8 cellular contexts compared by ENCODE assay signal in genomic region chr3:15098503-15099363, GRCh38. TPM values are rescaled to one million over a fixed set of nuclear protein-coding genes. Genes with fewer than 3 reads are reported as not detected.
A peak's percentile ranks its signal among the peaks of the same experiment; 100 is the strongest.
DNase-seq lines count a peak whose midpoint lies in the region; ATAC-seq, FAIRE-seq and TF ChIP-seq lines count a peak whose summit lies in the region.

TSS of gene RBSN (minus strand) at chr3:15099148. CDS start at chr3:15096120, 3,028 bp downstream.

- 0 to 1% (median 0%) methylated on average over 66 to 72 of the region's 72 CpGs for WGBS in heart left ventricle, 4 donors
- WGBS in transverse colon (ENCODE audit: low coverage in 1 of 2), 2 donors = 2% methylated on average over 72 of the region's 72 CpGs; no CpG with 5 or more reads in 1 of the 2 donors

- H3K27me3 ChIP-seq in heart left ventricle = no peaks in the 10 kb centered on the region
- H3K27me3 ChIP-seq in transverse colon = no peaks in the 10 kb centered on the region

- peaks cover 25 to 30% (median 29%) of the 10 kb centered on the region in 3 donors for H3K4me1 Mint-ChIP-seq in T-cell

- POLR2A ChIA-PET in T-cell (lab: Charles Lee) = interaction anchor here (0.6 to 0.9 kb wide), 8 partner anchors 27 to 1166 kb away, joined by 3 to 5 read pairs (median 3); partner anchors contain the start of genes CAPN7 (in 1 of the 2), DPH3 (in 1 of the 2) and MRPS25 (in 1 of the 2)

- H3K27me3 Mint-ChIP-seq in T-cell = no peaks in the 10 kb centered on the region

- intact Hi-C loops in heart left ventricle (cut with DNase I) (loop anchor here in 5 of 10 donors (10.0 kb wide), 2 partner anchors 154 to 444 kb away; partner anchors contain the start of genes CCDC174 (in 4 of the 5) and NR2C2 (in 1 of the 5)), transverse colon (cut with DNase I; ENCODE audit: low total_unique reads) (no loop called here)

- peak within 1 kb of the TSS; percentile 89 to 94 for H3K27ac Mint-ChIP-seq in T-cell

- H3K4me3 ChIP-seq in heart left ventricle (peak within 1 kb of the TSS; percentile 75 to 93 (median 82)), transverse colon (peak within 1 kb of the TSS; percentile 64 to 91 (median 84))

- H3K9me3 Mint-ChIP-seq in T-cell = no peaks in the 10 kb centered on the region

- in situ Hi-C loops in transverse colon (cut with MboI; ENCODE audit: low pct_ligation_motif_present in 1 of 4, low pct_unique_long_range_greater_than_20kb in 1 of 4, low sequenced_read_pairs in 3 of 4) = no loop called here

- CTCF ChIA-PET in T-cell (lab: Charles Lee) = interaction anchor here (0.5 to 2.2 kb wide), 10 partner anchors 21 to 1166 kb away, joined by 3 to 6 read pairs (median 4); partner anchors contain the start of genes CAPN7 (in 1 of the 2), CCDC174 (in 1 of the 2), DPH3 (in 1 of the 2) and OXNAD1 (in 1 of the 2)

- H3K36me3 Mint-ChIP-seq in T-cell = peaks cover 22% of the 10 kb centered on the region

- FAIRE-seq in GM12891 (lab: Jason Lieb, UNC) = peak; percentile 92

- TF ChIP-seq CTCF in heart left ventricle (IDR thresholded peaks at IDR 0.05) (no peak), transverse colon (IDR thresholded peaks at IDR 0.05) (no peak)

- DNase-seq in GM12891 (ENCODE audit: insufficient read length, low spot score) (peak; percentile 71), NCI-H1417 (lab: John Stamatoyannopoulos, UW) (peak; percentile 83 to 93 (median 86)), T-cell (peak; percentile 89 to 96 (median 94)), amniotic epithelial cell (ENCODE audit: low read depth) (peak; percentile 91), heart left ventricle (peak; percentile 94 to 98 (median 97)), pons (ENCODE audit: low spot score) (peak; percentile 95), transverse colon (peak; percentile 95)

- no peak for TF ChIP-seq EP300 in transverse colon (IDR thresholded peaks at IDR 0.05; ENCODE audit: low read depth)

- H3K27ac ChIP-seq in heart left ventricle (peak within 1 kb of the TSS; percentile 54 to 94 (median 87)), transverse colon (peak within 1 kb of the TSS; percentile 84 to 91 (median 88))

- peaks cover 0 to 29% (median 27%) of the 10 kb centered on the region in 9 donors for H3K36me3 ChIP-seq in heart left ventricle
- H3K36me3 ChIP-seq in transverse colon = peaks cover 0 to 23% (median 10%) of the 10 kb centered on the region in 4 donors

- H3K4me1 ChIP-seq in heart left ventricle = peaks cover 3 to 46% (median 18%) of the 10 kb centered on the region in 12 donors
- peaks cover 7 to 44% (median 21%) of the 10 kb centered on the region in 4 donors for H3K4me1 ChIP-seq in transverse colon

- peak; percentile 89 for ATAC-seq in HG02763 (IDR thresholded peaks at IDR 0.05; ENCODE audit: unreplicated experiment)
- ATAC-seq in T-cell (replicated peaks in 1 of 4) = peak; percentile 81 to 85 (median 84)
- peak; percentile 38 to 79 (median 76) for ATAC-seq in heart left ventricle

- no peaks in the 10 kb centered on the region for H3K9me3 ChIP-seq in heart left ventricle
- no peaks in the 10 kb centered on the region for H3K9me3 ChIP-seq in transverse colon

- TF ChIP-seq POLR2A in GM12891 (IDR thresholded peaks at IDR 0.05; ENCODE audit: low read depth, low read length) (peak; percentile 71), heart left ventricle (IDR thresholded peaks at IDR 0.05) (peak in 1 of 2 donors; percentile 89), transverse colon (IDR thresholded peaks at IDR 0.05) (peak; percentile 80)

- peak within 1 kb of the TSS; percentile 87 to 94 (median 90) for H3K4me3 Mint-ChIP-seq in T-cell

TF ChIP-seq in GM12891, 5 proteins besides CTCF, POLR2A, EP300 and RAD21:
- TF ChIP-seq POLR2AphosphoS5 (IDR thresholded peaks at IDR 0.05; ENCODE audit: low read depth, low read length) (peak; percentile 78), TAF1 (IDR thresholded peaks at IDR 0.05; ENCODE audit: low read depth, low read length) (peak; percentile 95), PAX5 (IDR thresholded peaks at IDR 0.05; ENCODE audit: insufficient read depth, low read length, severe bottlenecking) (no peak), SPI1 (IDR thresholded peaks at IDR 0.05; ENCODE audit: low read depth, low read length) (no peak; the same call in 1 of the 2 replicates), POU2F2 (IDR thresholded peaks at IDR 0.05; ENCODE audit: low read depth, low read length) (no peak; the same call in 1 of the 2 replicates)

RNA-seq across cellular contexts. Expression of gene RBSN, which starts in this region (rescaled TPM):
- 4.7 TPM for polyA plus RNA-seq in GM12891 (2012; ENCODE audit: low read depth, missing spikeins)
- total RNA-seq in T-cell (10 to 100 TPM; 24.7 to 42.7 (median 34.4) TPM), heart left ventricle (10 to 100 TPM; 17.9 to 24.1 (median 21.6) TPM), transverse colon (10 to 100 TPM; 18.0 to 37.6 (median 24.0) TPM)
- polyA plus RNA-seq in heart left ventricle = 10 to 100 TPM in 1 of 2 donors, 1 to 10 TPM in 1; 5.1 to 17.5 TPM

Comparison
In these comparisons a context has a peak if more than half of its experiments do, and no peak if none do; other contexts are left out.
1. Peak in every context shown above with its lines: DNase-seq, ATAC-seq, H3K4me3 ChIP-seq and H3K27ac ChIP-seq.